8 cellular contexts compared by ENCODE assay signal in the genomic region with DNA sequence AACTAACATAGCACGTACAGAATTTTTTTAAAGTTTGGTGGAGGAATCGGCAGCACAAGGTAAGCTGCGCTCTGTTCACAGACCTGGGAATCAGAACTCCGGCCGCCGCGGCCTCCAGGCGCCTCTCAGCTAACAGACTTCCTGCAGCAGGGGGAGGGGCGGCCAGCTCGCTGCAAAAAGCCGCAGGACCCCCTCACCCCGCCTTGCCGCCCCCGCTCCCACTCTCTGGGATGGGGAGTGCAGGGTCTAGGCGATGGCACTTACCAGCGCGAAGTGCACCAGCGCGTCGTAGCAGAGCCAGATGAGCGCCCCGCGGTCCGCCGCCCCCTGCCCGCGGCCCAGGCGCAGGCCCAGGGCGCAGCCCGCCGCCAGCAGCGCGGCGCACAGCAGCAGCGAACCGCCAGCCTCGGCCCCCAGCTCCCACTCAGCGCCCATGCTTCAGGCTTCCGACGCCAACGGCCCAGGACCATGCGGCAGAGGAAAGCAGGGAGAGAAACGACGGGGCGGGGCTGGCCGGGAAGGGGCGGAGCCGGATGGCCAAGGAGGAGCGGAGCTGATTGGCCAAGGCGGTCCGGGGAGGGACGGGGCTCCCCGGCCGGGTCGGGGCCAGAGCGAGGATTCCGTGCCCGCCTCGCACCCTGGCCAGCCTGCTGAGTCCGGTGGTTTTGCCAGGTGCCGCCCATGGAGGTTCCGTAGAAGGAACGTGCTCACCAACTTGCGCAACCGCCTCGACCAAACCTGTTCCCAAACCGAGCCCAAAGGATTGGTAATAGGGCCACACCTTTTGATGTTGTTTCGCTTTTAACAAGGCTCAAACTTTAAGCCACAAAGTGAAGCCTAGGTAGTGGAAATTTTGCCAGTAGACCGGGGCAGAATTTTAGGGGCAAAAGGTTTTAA. TPM values are rescaled to one million over a fixed set of nuclear protein-coding genes. Genes with fewer than 3 reads are reported as not detected.
A peak's percentile ranks its signal among the peaks of the same experiment; 100 is the strongest.
DNase-seq lines count a peak whose midpoint lies in the region; ATAC-seq and TF ChIP-seq lines count a peak whose summit lies in the region.

A gene (minus strand): TSS at position 497 of the 897 bp plus-strand sequence. CDS start 62 bp downstream, at position 435.

- intact Hi-C loops in tibial artery (cut with DNase I; ENCODE audit: low total_unique reads): loop anchor here (5.0 kb wide), 1 partner anchor 101 kb away; a partner anchor contains a TSS

- TF ChIP-seq CTCF in cardiac muscle cell (IDR thresholded peaks at IDR 0.05; ENCODE audit: low read depth, low read length) (no peak), parathyroid adenoma (IDR thresholded peaks at IDR 0.05) (no peak), tibial artery (IDR thresholded peaks at IDR 0.05) (no peak)

- peak within 1 kb of the TSS; percentile 60 for H3K4me2 ChIP-seq in parathyroid adenoma (ENCODE audit: low read length)

- H3K79me2 ChIP-seq in parathyroid adenoma: no peaks in the 10 kb centered on the region

- H3K9ac ChIP-seq in parathyroid adenoma: peak within 1 kb of the TSS; percentile 4

- peak; percentile 52 for TF ChIP-seq POLR2A in GM10847 (IDR thresholded peaks at IDR 0.05; ENCODE audit: extremely low read depth, insufficient read length)

- ATAC-seq in HG02588 (IDR thresholded peaks at IDR 0.05; ENCODE audit: unreplicated experiment): peak; percentile 97

- H3K27me3 ChIP-seq in cardiac muscle cell: no peaks in the 10 kb centered on the region
- H3K27me3 ChIP-seq in parathyroid adenoma (ENCODE audit: control insufficient read depth, insufficient read depth, low read length): no peaks in the 10 kb centered on the region
- no peaks in the 10 kb centered on the region for H3K27me3 ChIP-seq in tibial artery

- H3K27ac ChIP-seq in cardiac muscle cell (peak within 1 kb of the TSS; percentile 88), parathyroid adenoma (peak within 1 kb of the TSS; percentile 75), tibial artery (peak within 1 kb of the TSS; percentile 64 to 76)

- H3K4me1 ChIP-seq in cardiac muscle cell (ENCODE audit: low read depth) (peaks cover 8% of the 10 kb centered on the region), parathyroid adenoma (no peaks in the 10 kb centered on the region), tibial artery (peaks cover 0 to 7% (median 3%) of the 10 kb centered on the region in 4 donors)

- H3K36me3 ChIP-seq in cardiac muscle cell: peaks cover 6% of the 10 kb centered on the region
- no peaks in the 10 kb centered on the region for H3K36me3 ChIP-seq in parathyroid adenoma (ENCODE audit: control insufficient read depth, insufficient read depth, low read length)
- peaks cover 0 to 8% (median 0%) of the 10 kb centered on the region in 3 donors for H3K36me3 ChIP-seq in tibial artery

- H3K9me3 ChIP-seq in cardiac muscle cell (ENCODE audit: low read depth) (no peaks in the 10 kb centered on the region), parathyroid adenoma (ENCODE audit: control insufficient read depth, low read length) (no peaks in the 10 kb centered on the region), tibial artery (no peaks in the 10 kb centered on the region)

- H2AFZ ChIP-seq in parathyroid adenoma: peak within 1 kb of the TSS; percentile 93

- DNase-seq in NCI-H1092 (lab: John Stamatoyannopoulos, UW) (peak; percentile 84), SW 1271 (lab: John Stamatoyannopoulos, UW) (peak; percentile 79 to 80), cardiac muscle cell (ENCODE audit: low read depth in 1 of 2, low spot score in 1 of 2) (peak; percentile 93), tibial artery (peak; percentile 92 to 95)
- DNase-seq in activated naive CD8-positive, alpha-beta T cell treated with anti-CD3 and anti-CD28 coated beads, Interleukin-2, amount 50 U/mL, for 16 hours (ENCODE audit: low read depth, low spot score): peak; percentile 77

- peak within 1 kb of the TSS; percentile 61 for H3K4me3 ChIP-seq in cardiac muscle cell
- H3K4me3 ChIP-seq in parathyroid adenoma (ENCODE audit: low read depth, low read length): peak within 1 kb of the TSS; percentile 65
- H3K4me3 ChIP-seq in tibial artery: peak within 1 kb of the TSS; percentile 67 to 84

RNA-seq across cellular contexts. Expression of the gene that starts here (rescaled TPM):
- 79.8 and 104 TPM in 2 replicates for total RNA-seq in cardiac muscle cell
- 75.1 and 105 TPM in 2 replicates for polyA plus RNA-seq in cardiac muscle cell

Comparison
In these comparisons a context has a peak if more than half of its experiments do, and no peak if none do; other contexts are left out.
1. Peak in every context shown above with its lines: DNase-seq, ATAC-seq, H3K4me3 ChIP-seq and H3K27ac ChIP-seq.